ENCODE assay signal across 8 cellular contexts in the genomic region with DNA sequence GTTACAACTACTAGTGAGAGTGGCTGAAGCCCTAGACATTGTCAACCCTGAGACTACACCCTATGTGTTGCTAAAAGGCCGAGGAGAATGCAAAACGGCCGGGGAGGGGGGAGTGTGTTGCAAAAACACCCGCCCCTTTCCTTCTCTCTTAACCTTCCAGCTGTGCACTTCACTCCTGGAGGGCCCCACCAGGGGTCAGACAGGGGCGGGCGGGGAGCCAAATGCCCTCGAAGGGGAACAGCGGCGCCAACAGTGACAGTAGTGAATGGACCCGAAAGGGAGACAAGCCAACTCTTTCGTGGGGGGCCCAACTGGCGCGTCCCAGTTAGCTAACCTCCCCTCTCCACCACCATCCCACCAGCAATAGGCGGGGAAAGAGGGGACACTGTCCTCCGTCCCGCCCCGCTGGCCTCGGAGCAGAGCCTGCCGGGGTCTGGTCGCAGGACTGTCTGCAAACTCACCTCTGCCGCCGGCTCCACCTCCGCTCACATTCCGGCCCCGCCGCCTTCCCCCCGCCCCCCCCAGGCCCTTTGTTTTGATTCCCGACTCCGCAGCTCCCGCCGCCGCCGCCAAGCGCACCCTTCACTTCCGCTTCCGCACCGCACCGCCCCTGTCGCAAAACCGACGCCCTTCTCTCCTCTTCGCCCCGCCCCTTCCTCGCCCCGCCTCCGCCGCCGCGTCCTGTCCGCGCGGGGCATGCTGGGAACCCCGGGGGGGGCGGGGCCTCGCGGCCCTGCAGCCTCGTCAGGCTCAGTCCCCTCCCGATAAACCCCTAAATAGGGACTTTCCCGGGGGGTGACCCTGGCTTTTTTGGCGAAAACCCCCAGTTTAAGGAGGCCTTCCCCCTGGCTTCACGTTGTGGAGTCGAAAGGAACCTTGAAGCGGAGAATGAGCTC. TPM values are rescaled to one million over a fixed set of nuclear protein-coding genes. Genes with fewer than 3 reads are reported as not detected.
DNase-seq lines count a peak whose midpoint lies in the region; ATAC-seq, FAIRE-seq and TF ChIP-seq lines count a peak whose summit lies in the region.

A gene with protein sequence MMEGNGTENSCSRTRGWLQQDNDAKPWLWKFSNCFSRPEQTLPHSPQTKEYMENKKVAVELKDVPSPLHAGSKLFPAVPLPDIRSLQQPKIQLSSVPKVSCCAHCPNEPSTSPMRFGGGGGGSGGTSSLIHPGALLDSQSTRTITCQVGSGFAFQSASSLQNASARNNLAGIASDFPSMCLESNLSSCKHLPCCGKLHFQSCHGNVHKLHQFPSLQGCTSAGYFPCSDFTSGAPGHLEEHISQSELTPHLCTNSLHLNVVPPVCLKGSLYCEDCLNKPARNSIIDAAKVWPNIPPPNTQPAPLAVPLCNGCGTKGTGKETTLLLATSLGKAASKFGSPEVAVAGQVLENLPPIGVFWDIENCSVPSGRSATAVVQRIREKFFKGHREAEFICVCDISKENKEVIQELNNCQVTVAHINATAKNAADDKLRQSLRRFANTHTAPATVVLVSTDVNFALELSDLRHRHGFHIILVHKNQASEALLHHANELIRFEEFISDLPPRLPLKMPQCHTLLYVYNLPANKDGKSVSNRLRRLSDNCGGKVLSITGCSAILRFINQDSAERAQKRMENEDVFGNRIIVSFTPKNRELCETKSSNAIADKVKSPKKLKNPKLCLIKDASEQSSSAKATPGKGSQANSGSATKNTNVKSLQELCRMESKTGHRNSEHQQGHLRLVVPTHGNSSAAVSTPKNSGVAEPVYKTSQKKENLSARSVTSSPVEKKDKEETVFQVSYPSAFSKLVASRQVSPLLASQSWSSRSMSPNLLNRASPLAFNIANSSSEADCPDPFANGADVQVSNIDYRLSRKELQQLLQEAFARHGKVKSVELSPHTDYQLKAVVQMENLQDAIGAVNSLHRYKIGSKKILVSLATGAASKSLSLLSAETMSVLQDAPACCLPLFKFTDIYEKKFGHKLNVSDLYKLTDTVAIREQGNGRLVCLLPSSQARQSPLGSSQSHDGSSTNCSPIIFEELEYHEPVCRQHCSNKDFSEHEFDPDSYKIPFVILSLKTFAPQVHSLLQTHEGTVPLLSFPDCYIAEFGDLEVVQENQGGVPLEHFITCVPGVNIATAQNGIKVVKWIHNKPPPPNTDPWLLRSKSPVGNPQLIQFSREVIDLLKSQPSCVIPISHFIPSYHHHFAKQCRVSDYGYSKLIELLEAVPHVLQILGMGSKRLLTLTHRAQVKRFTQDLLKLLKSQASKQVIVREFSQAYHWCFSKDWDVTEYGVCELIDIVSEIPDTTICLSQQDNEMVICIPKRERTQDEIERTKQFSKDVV (N-terminal part only) (minus strand): TSS at position 598 of the 896 bp plus-strand sequence. CDS start 3,921 bp downstream, outside the sequence.

- peaks cover 10% of the 10 kb centered on the region for H3K36me3 Mint-ChIP-seq in endothelial cell (ENCODE audit: low read depth, unreplicated experiment)

- ATAC-seq in GM21526 (IDR thresholded peaks at IDR 0.05; ENCODE audit: low FRiP score, unreplicated experiment): peak; percentile 47

- H3K27ac ChIP-seq in OCI-LY3 (ENCODE audit: low read length): peak within 1 kb of the TSS; percentile 98

- H3K27ac Mint-ChIP-seq in endothelial cell (ENCODE audit: unreplicated experiment): peak within 1 kb of the TSS; percentile 92

- no peak within 1 kb of the TSS for H2AFZ ChIP-seq in OCI-LY3 (ENCODE audit: low read depth, low read length)

- no peaks in the 10 kb centered on the region for H3K9me3 ChIP-seq in OCI-LY3 (ENCODE audit: insufficient read depth, low read length)

- H3K9ac ChIP-seq in OCI-LY3 (ENCODE audit: low read length): peak within 1 kb of the TSS; percentile 99

- peaks cover 75% of the 10 kb centered on the region for H3K4me1 ChIP-seq in OCI-LY3 (ENCODE audit: low read length)

- peaks cover 10% of the 10 kb centered on the region for H3K4me1 Mint-ChIP-seq in endothelial cell (ENCODE audit: unreplicated experiment)

- no peaks in the 10 kb centered on the region for H3K9me3 Mint-ChIP-seq in endothelial cell (ENCODE audit: unreplicated experiment)

- H4K20me1 ChIP-seq in OCI-LY3 (ENCODE audit: insufficient read depth, low read length): no peaks in the 10 kb centered on the region

- H3K4me3 ChIP-seq in OCI-LY3 (ENCODE audit: low read length): peak within 1 kb of the TSS; percentile 92

- peak; percentile 36 for DNase-seq in D721Med (ENCODE audit: insufficient read length, low spot score)
- DNase-seq in HuH-7.5 (ENCODE audit: low spot score): peak; percentile 39
- peak; percentile 100 for DNase-seq in activated CD8-positive, alpha-beta memory T cell treated with anti-CD3 and anti-CD28 coated beads, Interleukin-2, amount 50 U/mL, for 48 hours
- peak; percentile 99 for DNase-seq in endothelial cell (ENCODE audit: low spot score)
- DNase-seq in middle frontal gyrus (ENCODE audit: extremely low spot score, low spot score): peak; percentile 90
- DNase-seq in stimulated activated CD8-positive, alpha-beta memory T cell treated with anti-CD3 and anti-CD28 coated beads, Interleukin-2, amount 100 ng/mL, for 1 hour (ENCODE audit: low read depth in 2 of 2): peak; percentile 99 to 100

- TF ChIP-seq CTCF in D721Med (IDR thresholded peaks at IDR 0.05; ENCODE audit: insufficient read depth, missing control alignments) (no peak), OCI-LY3 (IDR thresholded peaks at IDR 0.05; ENCODE audit: low read depth, low read length) (peak; percentile 61), endothelial cell (IDR thresholded peaks at IDR 0.05; ENCODE audit: unreplicated experiment) (peak; percentile 41)

- no peak for FAIRE-seq in D721Med (lab: Jason Lieb, UNC)

- H3K36me3 ChIP-seq in OCI-LY3 (replicated peaks; ENCODE audit: low read depth, low read length): peaks cover 10% of the 10 kb centered on the region

- H3K79me2 ChIP-seq in OCI-LY3 (ENCODE audit: low read length): peaks cover 38% of the 10 kb centered on the region

- peaks cover 1% of the 10 kb centered on the region for H3K27me3 Mint-ChIP-seq in endothelial cell (ENCODE audit: unreplicated experiment)

- H3K4me3 Mint-ChIP-seq in endothelial cell (ENCODE audit: unreplicated experiment): peak within 1 kb of the TSS; percentile 93

- no peaks in the 10 kb centered on the region for H3K27me3 ChIP-seq in OCI-LY3 (ENCODE audit: low read depth, low read length)

- H3K4me2 ChIP-seq in OCI-LY3 (ENCODE audit: low read length): peak within 1 kb of the TSS; percentile 97

RNA-seq across cellular contexts. Expression of the gene that starts here (rescaled TPM):
- total RNA-seq in endothelial cell (ENCODE audit: unreplicated experiment): 55.2 TPM

Comparison
In these comparisons a context has a peak if more than half of its experiments do, and no peak if none do; other contexts are left out.
1. Peak in every context shown above with its lines: DNase-seq, ATAC-seq, H3K4me3 ChIP-seq and H3K27ac ChIP-seq.
2. DNase-seq: peak in every context shown above with its lines; median percentile 100 in activated CD8-positive, alpha-beta memory T cell treated with anti-CD3 and anti-CD28 coated beads, Interleukin-2, amount 50 U/mL, for 48 hours; 100 in stimulated activated CD8-positive, alpha-beta memory T cell treated with anti-CD3 and anti-CD28 coated beads, Interleukin-2, amount 100 ng/mL, for 1 hour; 99 in endothelial cell; 90 in middle frontal gyrus; 39 in HuH-7.5; 36 in D721Med.